ENCODE assay signal across 23 cellular contexts in the genomic region with DNA sequence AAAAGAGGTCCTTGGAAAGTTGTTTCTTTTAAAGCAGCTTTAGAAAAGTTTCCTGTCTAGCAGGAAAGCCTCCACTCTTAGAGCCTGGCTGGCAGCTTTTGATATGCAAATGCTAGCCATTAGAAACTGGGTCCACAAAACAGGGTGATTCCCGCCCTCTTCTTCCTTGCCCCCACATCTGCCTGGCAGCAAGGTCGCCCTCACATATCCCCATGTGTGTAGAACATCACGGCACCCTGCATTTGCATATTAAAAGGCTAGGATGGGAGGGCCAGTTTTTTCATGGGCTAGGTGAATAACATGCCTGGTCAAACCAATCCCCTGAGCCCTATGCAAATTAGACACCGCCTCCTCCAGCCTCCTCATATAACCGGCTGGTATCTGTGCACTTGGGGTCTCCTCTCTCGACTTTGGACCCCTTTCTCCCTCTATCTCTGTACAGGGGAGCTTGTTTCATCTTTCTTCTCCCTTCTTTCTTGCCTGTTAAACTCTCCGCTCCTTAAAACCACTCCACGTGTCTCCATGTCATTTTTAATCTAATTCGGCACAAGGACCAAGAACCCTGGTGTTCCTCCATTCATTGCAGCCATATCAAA.
"Had no signal": no experiment of that assay in that cellular context is flagged by ENCODE, and none has a peak within 500 bp of the region (broad histone marks: within the 10 kb centered on the region; RNA-seq: fewer than 3 reads in every experiment).

No MANE protein-coding gene starts in this region.

- H3K27me3 Mint-ChIP-seq: activated CD8-positive, alpha-beta T cell treated with anti-CD3 and anti-CD28 coated beads for 36 hours; naive B cell; stimulated activated naive CD8-positive, alpha-beta T cell treated with anti-CD3 and anti-CD28 coated beads, Interleukin-15, Interleukin-2, amounts not matched to agents 100 ng/mL and 50 ng/mL, for 24 hours had no signal

- H3K27ac Mint-ChIP-seq: activated CD8-positive, alpha-beta T cell treated with anti-CD3 and anti-CD28 coated beads for 36 hours; activated naive CD4-positive, alpha-beta T cell treated with anti-CD3 and anti-CD28 coated beads for 36 hours; naive B cell; stimulated activated naive CD8-positive, alpha-beta T cell treated with anti-CD3 and anti-CD28 coated beads, Interleukin-15, Interleukin-2, amounts not matched to agents 100 ng/mL and 50 ng/mL, for 24 hours; T-helper 2 cell treated with Interferon-gamma antibody and Interleukin-4, amounts not matched to agents 5 μg/mL and 100 μg/mL, for 36 hours had no signal

- H3K4me1 Mint-ChIP-seq: naive B cell had no signal

- H3K4me3 ChIP-seq: body of pancreas, esophagus muscularis mucosa, gastroesophageal sphincter, heart right ventricle, left lung, mucosa of descending colon, ovary, psoas muscle, right lobe of liver, tibial nerve had no signal

- H3K36me3 ChIP-seq: esophagus muscularis mucosa, gastroesophageal sphincter, heart right ventricle, left lung, ovary, right lobe of liver, tibial nerve had no signal

- H3K4me1 ChIP-seq: body of pancreas, esophagus muscularis mucosa, gastroesophageal sphincter, heart right ventricle, left lung, psoas muscle, right lobe of liver, tibial nerve had no signal

- H3K36me3 Mint-ChIP-seq: naive B cell had no signal

- H3K4me3 Mint-ChIP-seq: activated CD8-positive, alpha-beta T cell treated with anti-CD3 and anti-CD28 coated beads for 36 hours; activated naive CD4-positive, alpha-beta T cell treated with anti-CD3 and anti-CD28 coated beads for 36 hours; activated T-cell treated with anti-CD3 and anti-CD28 coated beads, Interleukin-2, amount 50 U/mL, for 4 hours; naive B cell; neural crest cell; stimulated activated naive CD8-positive, alpha-beta T cell treated with anti-CD3 and anti-CD28 coated beads, Interleukin-15, Interleukin-2, amounts not matched to agents 100 ng/mL and 50 ng/mL, for 24 hours; T-helper 2 cell treated with Interferon-gamma antibody and Interleukin-4, amounts not matched to agents 5 μg/mL and 100 μg/mL, for 36 hours had no signal

- H3K9me3 ChIP-seq: gastroesophageal sphincter, ovary had no signal

- H3K27me3 ChIP-seq: body of pancreas, esophagus muscularis mucosa, gastroesophageal sphincter, heart right ventricle, left lung, ovary, right lobe of liver, tibial nerve had no signal

- H3K27ac ChIP-seq: body of pancreas, esophagus muscularis mucosa, gastroesophageal sphincter, heart right ventricle, left lung, ovary, psoas muscle, right lobe of liver, tibial nerve had no signal

- H3K9me3 Mint-ChIP-seq: neural crest cell had no signal

- ATAC-seq: activated CD8-positive, alpha-beta T cell treated with anti-CD3 and anti-CD28 coated beads for 36 hours; activated T-cell treated with anti-CD3 and anti-CD28 coated beads, Interleukin-2, amount 50 U/mL, for 4 hours; body of pancreas; gastroesophageal sphincter; heart right ventricle; left lung; mucosa of descending colon; psoas muscle; right lobe of liver had no signal

- DNase-seq: activated CD4-positive, alpha-beta T cell treated with anti-CD3 and anti-CD28 coated beads for 4 hours; activated CD8-positive, alpha-beta T cell treated with anti-CD3 and anti-CD28 coated beads for 36 hours; activated naive CD4-positive, alpha-beta T cell treated with anti-CD3 and anti-CD28 coated beads for 36 hours; activated T-cell treated with anti-CD3 and anti-CD28 coated beads, Interleukin-2, amount 50 U/mL, for 4 hours; body of pancreas; cortex of kidney; heart right ventricle; kidney; left lung; mucosa of descending colon; naive B cell; ovary; psoas muscle; right lobe of liver; small intestine; stimulated activated CD4-positive, alpha-beta T cell treated with anti-CD3 and anti-CD28 coated beads, Interleukin-15, amount 100 ng/mL, for 24 hours; stimulated activated CD4-positive, alpha-beta T cell treated with anti-CD3 and anti-CD28 coated beads, Interleukin-2, amount 100 ng/mL, for 48 hours had no signal
